In the genomic region with DNA sequence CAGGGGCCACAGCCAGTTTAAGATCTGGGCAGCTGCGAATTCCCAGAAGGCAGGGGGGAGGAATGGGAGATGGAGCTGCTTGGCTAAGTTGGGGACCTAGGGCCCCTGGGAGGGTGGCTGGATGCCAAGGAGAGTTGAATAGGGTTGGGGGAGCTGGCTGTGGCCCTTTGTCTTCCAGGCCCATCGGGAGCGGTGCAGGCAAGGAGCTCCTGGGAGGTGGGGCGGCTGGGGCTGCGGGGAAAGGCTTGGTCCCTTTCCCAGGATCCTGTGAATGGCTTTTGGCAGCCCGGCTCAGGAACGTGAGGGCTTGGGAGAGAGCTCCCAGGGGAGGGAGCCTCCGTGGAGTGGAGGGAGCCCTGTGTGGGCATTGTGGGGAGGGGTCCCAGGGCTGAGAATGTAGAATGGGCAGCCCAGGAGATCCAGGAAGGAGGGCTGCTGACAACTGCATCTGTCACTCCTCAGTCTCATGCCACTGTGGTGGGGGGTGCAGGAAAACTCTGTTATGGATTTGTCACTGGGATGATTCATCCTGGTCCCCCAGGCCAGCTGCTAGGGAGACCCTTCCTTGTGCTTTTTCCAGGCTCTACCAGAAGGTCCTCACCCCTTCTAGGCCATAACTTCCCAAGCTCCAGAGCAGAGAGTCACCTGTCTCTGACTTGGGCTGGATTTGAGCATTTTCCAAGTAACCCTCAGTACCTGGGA, we compare ENCODE assay signal across 8 cellular contexts. TPM values are rescaled to one million over a fixed set of nuclear protein-coding genes. Genes with fewer than 3 reads are reported as not detected.
DNase-seq lines count a peak whose midpoint lies in the region; ATAC-seq and TF ChIP-seq lines count a peak whose summit lies in the region.

No MANE protein-coding gene starts in this region.

- no peaks in the 10 kb centered on the region for H3K9me3 Mint-ChIP-seq in activated naive CD8-positive, alpha-beta T cell (ENCODE audit: low read depth)

- H3K79me2 ChIP-seq in hepatocyte = no peaks in the 10 kb centered on the region

- peaks cover 5% of the 10 kb centered on the region for H3K4me1 Mint-ChIP-seq in activated naive CD8-positive, alpha-beta T cell (ENCODE audit: low read depth)

- TF ChIP-seq CTCF in hepatocyte (IDR thresholded peaks at IDR 0.05; ENCODE audit: poor library complexity) = no peak

- peak overlapping the region; percentile 48 for H3K4me3 ChIP-seq in HAP-1
- peak overlapping the region; percentile 21 for H3K4me3 ChIP-seq in hepatocyte

- H3K4me1 ChIP-seq in HAP-1 (peaks cover 6% of the 10 kb centered on the region), hepatocyte (ENCODE audit: insufficient read depth) (peaks cover 6% of the 10 kb centered on the region)

- peak overlapping the region; percentile 73 for H3K4me3 Mint-ChIP-seq in activated naive CD8-positive, alpha-beta T cell

- WGBS in hepatocyte (ENCODE audit: low lambda C conversion rate, missing lambda C conversion rate) = 50% methylated on average over 7 of the region's 8 CpGs

- ATAC-seq in sciatic nerve = peak; percentile 7
- no peak for ATAC-seq in GM21576 (IDR thresholded peaks at IDR 0.05; ENCODE audit: unreplicated experiment)
- ATAC-seq in HG03280 (IDR thresholded peaks at IDR 0.05; ENCODE audit: unreplicated experiment) = no peak

- H3K27me3 ChIP-seq in HAP-1 (ENCODE audit: low read depth) (no peaks in the 10 kb centered on the region), hepatocyte (no peaks in the 10 kb centered on the region)

- H3K36me3 Mint-ChIP-seq in activated naive CD8-positive, alpha-beta T cell = no peaks in the 10 kb centered on the region

- H3K27me3 Mint-ChIP-seq in activated naive CD8-positive, alpha-beta T cell = peaks cover 6% of the 10 kb centered on the region

- no peaks in the 10 kb centered on the region; the same call in 1 of the 2 replicates for H3K36me3 ChIP-seq in HAP-1 (replicated peaks)
- no peaks in the 10 kb centered on the region for H3K36me3 ChIP-seq in hepatocyte (replicated peaks; ENCODE audit: insufficient read depth, low read depth)

- in situ Hi-C loops in HAP-1 (cut with MboI; ENCODE audit: low sequenced_read_pairs) = loop anchor here (10.0 kb wide), 1 partner anchor 64 kb away; no protein-coding TSS in a partner anchor

- H2AFZ ChIP-seq in hepatocyte = no peak overlapping the region

- H3K9me2 ChIP-seq in hepatocyte (replicated peaks; ENCODE audit: insufficient read depth) = no peaks in the 10 kb centered on the region

- peak in 1 of 2 experiments; percentile 50 for DNase-seq in HAP-1 (ENCODE audit: low spot score in 2 of 2)
- no peak for DNase-seq in hepatocyte (ENCODE audit: low spot score)
- DNase-seq in sciatic nerve (ENCODE audit: low spot score) = no peak
- no peak for DNase-seq in EL
- no peak for DNase-seq in activated naive CD4-positive, alpha-beta T cell treated with Interleukin-2 at 50 U/mL for 16 hours

- no peak overlapping the region for H3K27ac Mint-ChIP-seq in activated naive CD8-positive, alpha-beta T cell

- no peaks in the 10 kb centered on the region for H3K9me3 ChIP-seq in HAP-1
- H3K9me3 ChIP-seq in hepatocyte (ENCODE audit: low read depth) = no peaks in the 10 kb centered on the region

- peak overlapping the region; percentile 93 for H3K4me2 ChIP-seq in hepatocyte

- no peak overlapping the region for H3K27ac ChIP-seq in hepatocyte

- H4K20me1 ChIP-seq in hepatocyte (ENCODE audit: insufficient read depth, poor library complexity, severe bottlenecking) = no peaks in the 10 kb centered on the region

- intact Hi-C loops in sciatic nerve (cut with DNase I) = no loop called here

RNA-seq across cellular contexts. Expression of gene FREY1, which starts 6.0 kb away (rescaled TPM):
- total RNA-seq in hepatocyte (not detected in 2 replicates), sciatic nerve (not detected)
- polyA plus RNA-seq in hepatocyte = 0.21 TPM in 1 of 2 replicates, not detected in the other

RNA-seq across cellular contexts. Expression of gene MAPK8IP1, which starts 15.6 kb away (rescaled TPM):
- total RNA-seq in hepatocyte = 5.2 and 7.6 TPM in 2 replicates
- 7.2 and 8.3 TPM in 2 replicates for polyA plus RNA-seq in hepatocyte
- 285 TPM for total RNA-seq in sciatic nerve

RNA-seq across cellular contexts. Expression of gene PEX16, which starts 16.6 kb away (rescaled TPM):
- total RNA-seq in hepatocyte (20.3 and 28.0 TPM in 2 replicates), sciatic nerve (19.0 TPM)
- polyA plus RNA-seq in hepatocyte = 32.8 and 37.3 TPM in 2 replicates

RNA-seq across cellular contexts. Expression of gene LARGE2, which starts 21.4 kb away (rescaled TPM):
- total RNA-seq in hepatocyte (4.3 and 4.7 TPM in 2 replicates), sciatic nerve (1.4 TPM)
- polyA plus RNA-seq in hepatocyte = 9.7 and 11.6 TPM in 2 replicates

RNA-seq across cellular contexts. Expression of gene CRY2, which starts 53.8 kb away (rescaled TPM):
- total RNA-seq in hepatocyte = 21.3 and 27.6 TPM in 2 replicates
- 23.8 and 25.5 TPM in 2 replicates for polyA plus RNA-seq in hepatocyte
- total RNA-seq in sciatic nerve = 74.2 TPM

Comparison
In these comparisons a context has a peak if more than half of its experiments do, and no peak if none do; other contexts are left out.
1. RNA of gene MAPK8IP1, which starts 15.6 kb away (total RNA-seq): 285 TPM in sciatic nerve (single experiment); 5.2 to 7.6 TPM in hepatocyte; every median in the first group is over 10 times any median in the second.